23 cellular contexts compared by ENCODE assay signal in genomic region chr21:43276811-43277210, GRCh38.
A peak's percentile ranks its signal among the peaks of the same experiment; 100 is the strongest.
DNase-seq lines count a peak whose midpoint lies in the region; ATAC-seq, FAIRE-seq and TF ChIP-seq lines count a peak whose summit lies in the region.
"Had no signal": no experiment of that assay in that cellular context is flagged by ENCODE, and none has a peak within 500 bp of the region (broad histone marks: within the 10 kb centered on the region; RNA-seq: fewer than 3 reads in every experiment).

No MANE protein-coding gene starts in this region.

- 77 to 85% methylated on average over 16 of the region's 16 CpGs for WGBS in heart right ventricle, 2 donors

- no peak overlapping the region for H3K4me3 ChIP-seq in heart right ventricle
- no peak overlapping the region for H3K4me3 ChIP-seq in kidney (ENCODE audit: low read length in 2 of 2)
- H3K4me3 ChIP-seq: HAP-1, MG63, PC-9 had no signal

- H3K9me3 ChIP-seq in heart right ventricle (no peaks in the 10 kb centered on the region), kidney (ENCODE audit: control insufficient read depth in 1 of 2, low read length in 2 of 2) (no peaks in the 10 kb centered on the region)
- H3K9me3 ChIP-seq: HAP-1, MG63 had no signal

- H3K27ac Mint-ChIP-seq in chondrocyte (ENCODE audit: unreplicated experiment) = no peak overlapping the region
- H3K27ac Mint-ChIP-seq in stimulated activated memory B cell treated with anti-CD40 and anti-IgM and Interleukin-4, amounts not matched to agents 10 μg/mL and 1 μg/mL and 100 μg/mL, for 72 hours = peak overlapping the region; percentile 57

- H3K4me1 Mint-ChIP-seq in chondrocyte (ENCODE audit: low read depth) = peaks cover 5% of the 10 kb centered on the region
- peaks cover 38% of the 10 kb centered on the region for H3K4me1 Mint-ChIP-seq in stimulated activated memory B cell treated with anti-CD40 and anti-IgM and Interleukin-4, amounts not matched to agents 10 μg/mL and 1 μg/mL and 100 μg/mL, for 72 hours

- H3K9ac ChIP-seq in kidney (ENCODE audit: low read length in 2 of 2) = no peak overlapping the region

- no peak overlapping the region for H3K4me3 Mint-ChIP-seq in chondrocyte (ENCODE audit: unreplicated experiment)
- no peak overlapping the region for H3K4me3 Mint-ChIP-seq in stimulated activated memory B cell treated with anti-CD40 and anti-IgM and Interleukin-4, amounts not matched to agents 10 μg/mL and 1 μg/mL and 100 μg/mL, for 72 hours

- no peaks in the 10 kb centered on the region for H3K36me3 Mint-ChIP-seq in chondrocyte (ENCODE audit: low read depth)
- H3K36me3 Mint-ChIP-seq in stimulated activated memory B cell treated with anti-CD40 and anti-IgM and Interleukin-4, amounts not matched to agents 10 μg/mL and 1 μg/mL and 100 μg/mL, for 72 hours = no peaks in the 10 kb centered on the region

- intact Hi-C loops in Right ventricle myocardium inferior (cut with DNase I) (no loop called here), heart right ventricle (cut with DNase I) (no loop called here), kidney (cut with DNase I) (no loop called here)

- TF ChIP-seq CTCF in heart right ventricle (IDR thresholded peaks at IDR 0.05) (no peak), chondrocyte (IDR thresholded peaks at IDR 0.05) (no peak), kidney (IDR thresholded peaks at IDR 0.05; ENCODE audit: borderline replicate concordance, extremely low read depth, insufficient read depth) (no peak)

- FAIRE-seq in kidney (lab: Jason Lieb, UNC) = no peak
- FAIRE-seq: GM12892 had no signal

- H3K27ac ChIP-seq in heart right ventricle (no peak overlapping the region), kidney (ENCODE audit: low read depth in 2 of 2, low read length in 2 of 2) (no peak overlapping the region)
- H3K27ac ChIP-seq: 22Rv1, PC-9 had no signal

- peaks cover 0 to 51% (median 31%) of the 10 kb centered on the region in 7 donors for H3K27me3 ChIP-seq in heart right ventricle
- H3K27me3 ChIP-seq: MG63 had no signal

- H3K27me3 Mint-ChIP-seq in chondrocyte (ENCODE audit: low read depth) = peaks cover 24% of the 10 kb centered on the region
- H3K27me3 Mint-ChIP-seq in stimulated activated memory B cell treated with anti-CD40 and anti-IgM and Interleukin-4, amounts not matched to agents 10 μg/mL and 1 μg/mL and 100 μg/mL, for 72 hours = peaks cover 60% of the 10 kb centered on the region

- no peaks in the 10 kb centered on the region for H3K9me3 Mint-ChIP-seq in chondrocyte (ENCODE audit: low read depth)
- no peaks in the 10 kb centered on the region for H3K9me3 Mint-ChIP-seq in stimulated activated memory B cell treated with anti-CD40 and anti-IgM and Interleukin-4, amounts not matched to agents 10 μg/mL and 1 μg/mL and 100 μg/mL, for 72 hours

- DNase-seq in Right ventricle myocardium inferior (ENCODE audit: missing footprints) (peak; percentile 58), heart right ventricle (no peak), chondrocyte (ENCODE audit: low spot score) (peak; percentile 70), kidney (peak; percentile 63), foreskin melanocyte (no peak)
- DNase-seq in stimulated activated naive CD4-positive, alpha-beta T cell (lab: John Stamatoyannopoulos, UW) = no peak
- DNase-seq: DMS153, DND-41, IMR-90, KG1, MG63, NCI-H1105 treated with DMSO at 0.1 percent for 48 hours, NCI-H146, NCI-H2029, NCI-H446 treated with DMSO at 0.1 percent for 48 hours, NCI-H526 treated with DMSO at 0.1 percent for 48 hours, PC-9, SHP77 treated with DMSO at 0.1 percent for 48 hours had no signal

- ATAC-seq in Right ventricle myocardium inferior = no peak
- ATAC-seq in heart right ventricle = no peak
- no peak for ATAC-seq in stimulated activated memory B cell treated with anti-CD40 and anti-IgM and Interleukin-4, amounts not matched to agents 10 μg/mL and 1 μg/mL and 100 μg/mL, for 72 hours
- ATAC-seq in GM18861 (IDR thresholded peaks at IDR 0.05; ENCODE audit: unreplicated experiment) = no peak

- H3K36me3 ChIP-seq in heart right ventricle = no peaks in the 10 kb centered on the region
- H3K36me3 ChIP-seq in kidney (ENCODE audit: control insufficient read depth in 1 of 2, insufficient read depth in 2 of 2, low read length in 2 of 2) = no peaks in the 10 kb centered on the region
- H3K36me3 ChIP-seq: HAP-1, MG63 had no signal

- H3K4me1 ChIP-seq in heart right ventricle (peaks cover 0 to 14% (median 9%) of the 10 kb centered on the region in 9 donors), kidney (ENCODE audit: control insufficient read depth in 1 of 2, insufficient read depth in 1 of 2, low read depth in 1 of 2, low read length in 2 of 2) (peaks cover 2 to 5% of the 10 kb centered on the region in 2 donors)
- H3K4me1 ChIP-seq: HAP-1 had no signal

Comparison
In these comparisons a context has a peak if more than half of its experiments do, and no peak if none do; other contexts are left out.
1. DNase-seq: peak in Right ventricle myocardium inferior (single experiment), chondrocyte (single experiment) and kidney (single experiment); none in heart right ventricle (0 of 2), stimulated activated naive CD4-positive, alpha-beta T cell (0 of 6) and foreskin melanocyte (single experiment).